ENCODE assay signal across 25 cellular contexts in genomic region chr1:114164840-114165543, GRCh38. TPM values are rescaled to one million over a fixed set of nuclear protein-coding genes. Genes with fewer than 3 reads are reported as not detected.
A peak's percentile ranks its signal among the peaks of the same experiment; 100 is the strongest.
DNase-seq lines count a peak whose midpoint lies in the region; ATAC-seq and TF ChIP-seq lines count a peak whose summit lies in the region.
"Had no signal": no experiment of that assay in that cellular context is flagged by ENCODE, and none has a peak within 500 bp of the region (broad histone marks: within the 10 kb centered on the region; RNA-seq: fewer than 3 reads in every experiment).

No MANE protein-coding gene starts in this region.

- H3K79me2 ChIP-seq in PC-9 (ENCODE audit: low read depth): no peaks in the 10 kb centered on the region

- H4K20me1 ChIP-seq in PC-9 (ENCODE audit: insufficient read depth): no peaks in the 10 kb centered on the region

- BruUV-seq in PC-9 (replicated peaks; lab: Mats Ljungman, UMichigan): no TSS peak

- H3K9me3 ChIP-seq in PC-9 (ENCODE audit: insufficient read depth, low read depth): no peaks in the 10 kb centered on the region

- H3K4me3 ChIP-seq in PC-9: no peak overlapping the region
- H3K4me3 ChIP-seq: smooth muscle cell had no signal

- CTCF ChIA-PET in activated CD4-positive, alpha-beta T cell treated with anti-CD3 and anti-CD28 coated beads for 36 hours (lab: Charles Lee): interaction anchor here (0.5 to 0.6 kb wide), 2 partner anchors 167 to 185 kb away, joined by 3 read pairs; partner anchors contain the start of gene OLFML3
- CTCF ChIA-PET in PC-9 (lab: Charles Lee): no interaction called here

- in situ Hi-C loops in KBM-7 (cut with MboI; ENCODE audit: low pct_unique_long_range_greater_than_20kb, low sequenced_read_pairs): no loop called here

- H3K4me3 Mint-ChIP-seq in activated CD4-positive, alpha-beta T cell treated with anti-CD3 and anti-CD28 coated beads for 36 hours: no peak overlapping the region
- no peak overlapping the region for H3K4me3 Mint-ChIP-seq in activated CD4-positive, alpha-beta T cell treated with anti-CD3 and anti-CD28 coated beads, Interleukin-2, amount 10 ng/mL, durations not matched to agents 24 days and 14 days
- H3K4me3 Mint-ChIP-seq in activated naive CD8-positive, alpha-beta T cell treated with anti-CD3 and anti-CD28 coated beads for 36 hours: no peak overlapping the region
- H3K4me3 Mint-ChIP-seq: activated naive CD8-positive, alpha-beta T cell; CD8-positive, alpha-beta T cell; memory B cell; WTC11 had no signal

- no peak overlapping the region for H3K27ac Mint-ChIP-seq in activated CD4-positive, alpha-beta T cell treated with anti-CD3 and anti-CD28 coated beads for 36 hours
- no peak overlapping the region for H3K27ac Mint-ChIP-seq in activated CD4-positive, alpha-beta T cell treated with anti-CD3 and anti-CD28 coated beads, Interleukin-2, amount 10 ng/mL, durations not matched to agents 24 days and 14 days
- H3K27ac Mint-ChIP-seq in activated naive CD8-positive, alpha-beta T cell treated with anti-CD3 and anti-CD28 coated beads for 36 hours: no peak overlapping the region
- H3K27ac Mint-ChIP-seq: activated naive CD8-positive, alpha-beta T cell; CD8-positive, alpha-beta T cell; memory B cell; WTC11 had no signal

- H2AFZ ChIP-seq in PC-9: no peak overlapping the region

- no peaks in the 10 kb centered on the region for H3K9me3 Mint-ChIP-seq in activated CD4-positive, alpha-beta T cell treated with anti-CD3 and anti-CD28 coated beads for 36 hours (ENCODE audit: low read depth)
- H3K9me3 Mint-ChIP-seq in activated CD4-positive, alpha-beta T cell treated with anti-CD3 and anti-CD28 coated beads, Interleukin-2, amount 10 ng/mL, durations not matched to agents 24 days and 14 days: no peaks in the 10 kb centered on the region
- H3K9me3 Mint-ChIP-seq in activated naive CD8-positive, alpha-beta T cell treated with anti-CD3 and anti-CD28 coated beads for 36 hours: no peaks in the 10 kb centered on the region
- H3K9me3 Mint-ChIP-seq: CD8-positive, alpha-beta T cell; WTC11 had no signal

- no peak overlapping the region for H3K4me2 ChIP-seq in PC-9
- H3K4me2 ChIP-seq: smooth muscle cell had no signal

- peak; percentile 93 for ATAC-seq in activated CD4-positive, alpha-beta T cell treated with anti-CD3 and anti-CD28 coated beads for 36 hours
- ATAC-seq in GM18858 (IDR thresholded peaks at IDR 0.05; ENCODE audit: unreplicated experiment) (peak; percentile 68), HG02798 (IDR thresholded peaks at IDR 0.05; ENCODE audit: poor library complexity, unreplicated experiment) (peak; percentile 52)
- ATAC-seq: CD8-positive, alpha-beta T cell; WTC11 had no signal

- DNase-seq in activated CD4-positive, alpha-beta T cell treated with anti-CD3 and anti-CD28 coated beads for 36 hours: peak; percentile 57
- DNase-seq in activated CD4-positive, alpha-beta T cell treated with anti-CD3 and anti-CD28 coated beads, Interleukin-2, amount 10 ng/mL, durations not matched to agents 24 days and 14 days: no peak
- DNase-seq in activated naive CD8-positive, alpha-beta T cell treated with anti-CD3 and anti-CD28 coated beads for 36 hours: peak; percentile 37
- DNase-seq in DMS153 treated with DMSO at 0.1 percent for 48 hours (lab: John Stamatoyannopoulos, UW; ENCODE audit: unreplicated experiment) (no peak), KBM-7 (no peak), PC-9 (no peak)
- DNase-seq: 8988T; activated T-cell treated with anti-CD3 and anti-CD28 coated beads, Interleukin-2, amount 50 U/mL, for 48 hours; CD8-positive, alpha-beta T cell; DMS153; MV-4-11; NCI-H2171; NCI-H524; occipital lobe; stimulated activated CD4-positive, alpha-beta T cell treated with anti-CD3 and anti-CD28 coated beads, Interleukin-4, amount 100 ng/mL, for 4 hours; T-helper 9 cell; trophoblast cell had no signal

- intact Hi-C loops in activated CD4-positive, alpha-beta T cell treated with anti-CD3 and anti-CD28 coated beads for 36 hours (cut with DNase I, micrococcal nuclease): no loop called here
- intact Hi-C loops in activated CD4-positive, alpha-beta T cell treated with anti-CD3 and anti-CD28 coated beads, Interleukin-2, amount 10 ng/mL, durations not matched to agents 24 days and 14 days (cut with micrococcal nuclease): no loop called here
- intact Hi-C loops in PC-9 (cut with micrococcal nuclease; ENCODE audit: unreplicated experiment): no loop called here

- H3K27me3 ChIP-seq in PC-9 (ENCODE audit: insufficient read depth, low read depth): no peaks in the 10 kb centered on the region

- no peaks in the 10 kb centered on the region for H3K36me3 Mint-ChIP-seq in activated CD4-positive, alpha-beta T cell treated with anti-CD3 and anti-CD28 coated beads for 36 hours (ENCODE audit: low read depth)
- no peaks in the 10 kb centered on the region for H3K36me3 Mint-ChIP-seq in activated CD4-positive, alpha-beta T cell treated with anti-CD3 and anti-CD28 coated beads, Interleukin-2, amount 10 ng/mL, durations not matched to agents 24 days and 14 days (ENCODE audit: low read depth)
- no peaks in the 10 kb centered on the region for H3K36me3 Mint-ChIP-seq in activated naive CD8-positive, alpha-beta T cell treated with anti-CD3 and anti-CD28 coated beads for 36 hours
- H3K36me3 Mint-ChIP-seq: activated naive CD8-positive, alpha-beta T cell; CD8-positive, alpha-beta T cell; memory B cell; WTC11 had no signal

- no peaks in the 10 kb centered on the region for H3K36me3 ChIP-seq in PC-9 (ENCODE audit: low read depth)

- H3K27me3 Mint-ChIP-seq in activated CD4-positive, alpha-beta T cell treated with anti-CD3 and anti-CD28 coated beads for 36 hours: peaks cover 15% of the 10 kb centered on the region
- peaks cover 16% of the 10 kb centered on the region for H3K27me3 Mint-ChIP-seq in activated CD4-positive, alpha-beta T cell treated with anti-CD3 and anti-CD28 coated beads, Interleukin-2, amount 10 ng/mL, durations not matched to agents 24 days and 14 days
- peaks cover 16% of the 10 kb centered on the region for H3K27me3 Mint-ChIP-seq in activated naive CD8-positive, alpha-beta T cell treated with anti-CD3 and anti-CD28 coated beads for 36 hours

- no peaks in the 10 kb centered on the region for H3K4me1 Mint-ChIP-seq in activated CD4-positive, alpha-beta T cell treated with anti-CD3 and anti-CD28 coated beads for 36 hours
- no peaks in the 10 kb centered on the region for H3K4me1 Mint-ChIP-seq in activated CD4-positive, alpha-beta T cell treated with anti-CD3 and anti-CD28 coated beads, Interleukin-2, amount 10 ng/mL, durations not matched to agents 24 days and 14 days
- H3K4me1 Mint-ChIP-seq in activated naive CD8-positive, alpha-beta T cell treated with anti-CD3 and anti-CD28 coated beads for 36 hours: peaks cover 7% of the 10 kb centered on the region
- H3K4me1 Mint-ChIP-seq: memory B cell had no signal

- H3F3A ChIP-seq in PC-9 (ENCODE audit: insufficient read depth, low read depth): no peaks in the 10 kb centered on the region

- no peak for TF ChIP-seq CTCF in PC-9 (conservative IDR thresholded peaks at IDR 0.05)

- POLR2A ChIA-PET in activated CD4-positive, alpha-beta T cell treated with anti-CD3 and anti-CD28 coated beads for 36 hours (lab: Charles Lee): interaction anchor here (0.6 kb wide), 1 partner anchor 205 kb away, joined by 3 read pairs; no protein-coding TSS in a partner anchor
- POLR2A ChIA-PET in PC-9 (lab: Charles Lee; ENCODE audit: unreplicated experiment): interaction anchor here (0.6 kb wide), 1 partner anchor 1386 kb away, joined by 6 read pairs; no protein-coding TSS in a partner anchor

- H3K4me1 ChIP-seq in PC-9 (replicated peaks; ENCODE audit: insufficient read depth): no peaks in the 10 kb centered on the region

- no peak overlapping the region for H3K27ac ChIP-seq in PC-9

- no peaks in the 10 kb centered on the region for H3K9me2 ChIP-seq in PC-9 (ENCODE audit: insufficient read depth)

RNA-seq across cellular contexts. Expression of gene SYT6, which starts 11.3 kb away (rescaled TPM):
- total RNA-seq in activated CD4-positive, alpha-beta T cell treated with anti-CD3 and anti-CD28 coated beads for 36 hours: not detected
- not detected in 2 replicates for total RNA-seq in activated CD4-positive, alpha-beta T cell treated with anti-CD3 and anti-CD28 coated beads, Interleukin-2, amount 10 ng/mL, durations not matched to agents 24 days and 14 days
- total RNA-seq in activated naive CD8-positive, alpha-beta T cell treated with anti-CD3 and anti-CD28 coated beads for 36 hours: not detected
- total RNA-seq in PC-9 (2021): not detected in 2 replicates
- total RNA-seq: activated CD8-positive, alpha-beta memory T cell treated with anti-CD3 and anti-CD28 coated beads for 36 hours; CD8-positive, alpha-beta T cell; HT-29; smooth muscle cell had no signal

Comparison
In these comparisons a context has a peak if more than half of its experiments do, and no peak if none do; other contexts are left out.
1. DNase-seq: peak in activated CD4-positive, alpha-beta T cell treated with anti-CD3 and anti-CD28 coated beads for 36 hours (single experiment) and activated naive CD8-positive, alpha-beta T cell treated with anti-CD3 and anti-CD28 coated beads for 36 hours (single experiment); none in activated CD4-positive, alpha-beta T cell treated with anti-CD3 and anti-CD28 coated beads, Interleukin-2, amount 10 ng/mL, durations not matched to agents 24 days and 14 days (single experiment), DMS153 treated with DMSO at 0.1 percent for 48 hours (single experiment), KBM-7 (single experiment) and PC-9 (0 of 2).
2. Peak in every context shown above with its lines, with median percentiles within 50 percentile points of each other: ATAC-seq.